In the genomic region with DNA sequence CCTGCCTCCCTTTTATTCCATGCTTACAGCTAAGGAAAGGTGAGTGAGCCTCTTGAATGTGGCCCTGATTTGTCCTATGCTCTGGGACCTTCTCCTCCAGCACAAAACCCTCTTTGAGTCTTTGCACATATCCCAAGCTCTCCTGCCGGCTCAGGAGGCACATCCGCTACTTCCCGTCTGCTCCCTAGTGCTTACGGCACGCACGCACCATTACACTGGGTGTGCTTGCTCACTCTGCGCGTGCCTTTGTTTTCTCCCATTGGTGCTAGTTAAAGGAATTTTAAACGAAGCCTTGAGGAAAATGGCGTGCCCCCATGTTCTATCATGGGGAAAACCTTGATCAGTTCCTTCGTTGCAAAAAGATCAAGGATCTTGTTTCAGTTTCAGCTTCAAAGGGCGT, we compare ENCODE assay signal across 21 cellular contexts. TPM values are rescaled to one million over a fixed set of nuclear protein-coding genes. Genes with fewer than 3 reads are reported as not detected.
"Had no signal": no experiment of that assay in that cellular context is flagged by ENCODE, and none has a peak within 500 bp of the region (broad histone marks: within the 10 kb centered on the region; RNA-seq: fewer than 3 reads in every experiment).

No MANE protein-coding gene starts in this region.

- ATAC-seq: activated CD4-positive, CD25-positive, alpha-beta regulatory T cell treated with anti-CD3 and anti-CD28 coated beads, Interleukin-2, amount 50 U/mL, for 24 hours; activated CD8-positive, alpha-beta T cell treated with anti-CD3 and anti-CD28 coated beads, Interleukin-2, amount 10 ng/mL, durations not matched to agents 7 days and 5 days; left lung; right cardiac atrium had no signal

- DNase-seq: activated CD4-positive, alpha-beta T cell treated with anti-CD3 and anti-CD28 coated beads, Interleukin-2, amount 10 ng/mL, durations not matched to agents 7 days and 5 days; activated CD8-positive, alpha-beta T cell treated with anti-CD3 and anti-CD28 coated beads, Interleukin-2, amount 10 ng/mL, durations not matched to agents 7 days and 5 days; activated T-cell treated with anti-CD3 and anti-CD28 coated beads, Interleukin-2, amount 50 U/mL, for 24 hours; erythroblast; foreskin melanocyte; glutamatergic neuron; right cardiac atrium; stimulated activated CD4-positive, alpha-beta T cell treated with anti-CD3 and anti-CD28 coated beads, Interleukin-15, amount 100 ng/mL, for 24 hours; stimulated activated CD4-positive, alpha-beta T cell treated with anti-CD3 and anti-CD28 coated beads, Interleukin-2, amount 100 ng/mL, for 48 hours; testis had no signal

- H3K27ac ChIP-seq: cardiac muscle cell, coronary artery, left lung, neural progenitor cell, prostate gland, skin epidermis, testis had no signal

RNA-seq across cellular contexts. Expression of a gene that starts 38.8 kb away (rescaled TPM):
- total RNA-seq: activated CD4-positive, alpha-beta T cell treated with anti-CD3 and anti-CD28 coated beads, Interleukin-2, amount 10 ng/mL, durations not matched to agents 7 days and 5 days; cardiac muscle cell; left lung; lung microvascular endothelial cell; myocyte; osteocyte; right cardiac atrium; urinary bladder had no signal
